ENCODE assay signal across 34 cellular contexts in genomic region chr10:116629340-116629739, GRCh38. TPM values are rescaled to one million over a fixed set of nuclear protein-coding genes. Genes with fewer than 3 reads are reported as not detected.
"Had no signal": no experiment of that assay in that cellular context is flagged by ENCODE, and none has a peak within 500 bp of the region (broad histone marks: within the 10 kb centered on the region; RNA-seq: fewer than 3 reads in every experiment).

No MANE protein-coding gene starts in this region.

- H3K9me3 Mint-ChIP-seq: natural killer cell treated with Interleukin-12 subunit alpha and Interleukin-12 subunit beta and Interleukin-15 and Interleukin-18, amount 100 ng/mL, for 72 hours had no signal

- H3K36me3 ChIP-seq: heart right ventricle, left ventricle myocardium inferior, right atrium auricular region, right lobe of liver, stomach, thyroid gland, transverse colon, upper lobe of left lung had no signal

- H3K27me3 ChIP-seq: hepatocyte, right atrium auricular region, right lobe of liver, testis, thyroid gland had no signal

- H3K36me3 Mint-ChIP-seq: naive thymus-derived CD4-positive, alpha-beta T cell; natural killer cell treated with Interleukin-12 subunit alpha and Interleukin-12 subunit beta and Interleukin-15 and Interleukin-18, amount 100 ng/mL, for 72 hours; stimulated activated naive B cell treated with anti-CD40 and anti-IgM and Interleukin-4, amounts not matched to agents 10 μg/mL and 1 μg/mL and 100 μg/mL, for 72 hours had no signal

- H3K4me2 ChIP-seq: hepatocyte, smooth muscle cell had no signal

- H3K4me1 Mint-ChIP-seq: stimulated activated naive B cell treated with anti-CD40 and anti-IgM and Interleukin-4, amounts not matched to agents 10 μg/mL and 1 μg/mL and 100 μg/mL, for 72 hours had no signal

- H3K27ac Mint-ChIP-seq: naive thymus-derived CD4-positive, alpha-beta T cell; natural killer cell treated with Interleukin-12 subunit alpha and Interleukin-12 subunit beta and Interleukin-15 and Interleukin-18, amount 100 ng/mL, for 72 hours; progenitor cell of endocrine pancreas; stimulated activated naive B cell treated with anti-CD40 and anti-IgM and Interleukin-4, amounts not matched to agents 10 μg/mL and 1 μg/mL and 100 μg/mL, for 72 hours had no signal

- H3K27ac ChIP-seq: heart right ventricle, hepatocyte, left ventricle myocardium inferior, right atrium auricular region, right lobe of liver, stomach, testis, thyroid gland, transverse colon, upper lobe of left lung had no signal

- DNase-seq: heart right ventricle; islet precursor cell; left ventricle myocardium inferior; midbrain; mucosa of descending colon; naive thymus-derived CD4-positive, alpha-beta T cell; nucleus accumbens; right lobe of liver; stimulated activated CD4-positive, alpha-beta T cell treated with anti-CD3 and anti-CD28 coated beads, Interleukin-12 subunit alpha, Interleukin-12 subunit beta, amount 100 ng/mL, for 4 hours; stimulated activated CD4-positive, alpha-beta T cell treated with anti-CD3 and anti-CD28 coated beads, Interleukin-15, amount 100 ng/mL, for 24 hours; stimulated activated CD4-positive, alpha-beta T cell treated with anti-CD3 and anti-CD28 coated beads, Interleukin-4, amount 100 ng/mL, for 4 hours; stimulated activated CD8-positive, alpha-beta memory T cell treated with anti-CD3 and anti-CD28 coated beads, Interleukin-4, amount 100 ng/mL, for 48 hours; stimulated activated naive B cell treated with anti-CD40 and anti-IgM and Interleukin-4, amounts not matched to agents 10 μg/mL and 1 μg/mL and 100 μg/mL, for 72 hours; stimulated activated naive CD8-positive, alpha-beta T cell treated with anti-CD3 and anti-CD28 coated beads, Interleukin-15, Interleukin-2, amounts not matched to agents 100 U/mL and 50 U/mL, for 24 hours; stomach; testis; thyroid gland; transverse colon; upper lobe of left lung had no signal

- H3K4me1 ChIP-seq: right atrium auricular region, right lobe of liver, testis had no signal

- H2AFZ ChIP-seq: hepatocyte had no signal

- H3K79me2 ChIP-seq: hepatocyte had no signal

- H3K9me3 ChIP-seq: heart right ventricle, left ventricle myocardium inferior, mucosa of descending colon, right atrium auricular region, right lobe of liver, stomach, testis, thyroid gland, transverse colon, upper lobe of left lung had no signal

- H3K4me3 ChIP-seq: heart right ventricle, hepatocyte, left ventricle myocardium inferior, lung, mucosa of descending colon, right atrium auricular region, right lobe of liver, smooth muscle cell, stomach, testis, thyroid gland, transverse colon, upper lobe of left lung had no signal

- H3K4me3 Mint-ChIP-seq: naive thymus-derived CD4-positive, alpha-beta T cell; natural killer cell treated with Interleukin-12 subunit alpha and Interleukin-12 subunit beta and Interleukin-15 and Interleukin-18, amount 100 ng/mL, for 72 hours; stimulated activated naive B cell treated with anti-CD40 and anti-IgM and Interleukin-4, amounts not matched to agents 10 μg/mL and 1 μg/mL and 100 μg/mL, for 72 hours had no signal

- ATAC-seq: heart right ventricle; mucosa of descending colon; right lobe of liver; stimulated activated naive B cell treated with anti-CD40 and anti-IgM and Interleukin-4, amounts not matched to agents 10 μg/mL and 1 μg/mL and 100 μg/mL, for 72 hours; stimulated activated naive CD8-positive, alpha-beta T cell treated with anti-CD3 and anti-CD28 coated beads, Interleukin-15, Interleukin-2, amounts not matched to agents 100 U/mL and 50 U/mL, for 24 hours had no signal

RNA-seq across cellular contexts. Expression of gene PNLIPRP2, which starts 8.6 kb away (rescaled TPM):
- total RNA-seq: heart right ventricle; kidney epithelial cell; left ventricle myocardium inferior; myocyte; naive thymus-derived CD4-positive, alpha-beta T cell; natural killer cell treated with Interleukin-12 subunit alpha and Interleukin-12 subunit beta and Interleukin-15 and Interleukin-18, amount 100 ng/mL, for 72 hours; osteoblast; progenitor cell of endocrine pancreas; pulmonary artery endothelial cell; renal cortical epithelial cell; right atrium auricular region; right lobe of liver; skeletal muscle tissue; smooth muscle cell; thyroid gland; urinary bladder had no signal
- polyA plus RNA-seq: naive thymus-derived CD4-positive, alpha-beta T cell; neural cell; smooth muscle cell had no signal

RNA-seq across cellular contexts. Expression of gene PNLIPRP1, which starts 38.6 kb away (rescaled TPM):
- total RNA-seq: hepatocyte; kidney epithelial cell; left ventricle myocardium inferior; lower leg skin; myocyte; naive thymus-derived CD4-positive, alpha-beta T cell; natural killer cell treated with Interleukin-12 subunit alpha and Interleukin-12 subunit beta and Interleukin-15 and Interleukin-18, amount 100 ng/mL, for 72 hours; osteoblast; progenitor cell of endocrine pancreas; pulmonary artery endothelial cell; renal cortical epithelial cell; right atrium auricular region; right lobe of liver; skeletal muscle tissue; smooth muscle cell; stomach; testis; thyroid gland; transverse colon; urinary bladder had no signal
- polyA plus RNA-seq: naive thymus-derived CD4-positive, alpha-beta T cell; neural cell; smooth muscle cell had no signal
